ENCODE assay signal across 8 cellular contexts in genomic region chr7:129958643-129959479, GRCh38. TPM values are rescaled to one million over a fixed set of nuclear protein-coding genes. Genes with fewer than 3 reads are reported as not detected.
DNase-seq lines count a peak whose midpoint lies in the region; ATAC-seq, FAIRE-seq and TF ChIP-seq lines count a peak whose summit lies in the region.

No MANE protein-coding gene starts in this region.

- DNase-seq in NK-92 treated with Interleukin-12 subunit alpha and Interleukin-12 subunit beta, amount 100 ng/mL, for 24 hours (lab: John Stamatoyannopoulos, UW), result peak; percentile 7
- DNase-seq in NK-92 (lab: John Stamatoyannopoulos, UW; ENCODE audit: unreplicated experiment) (no peak), adrenal gland (peak; percentile 61 to 93 (median 92)), keratinocyte (ENCODE audit: low read depth, low spot score) (peak; percentile 93), upper lobe of left lung (peak in 1 of 2 donors; percentile 80), ecto neural progenitor cell (ENCODE audit: low spot score) (no peak)
- DNase-seq in stimulated activated CD8-positive, alpha-beta memory T cell treated with anti-CD3 and anti-CD28 coated beads, Interleukin-4, amount 100 ng/mL, for 48 hours, result no peak

- no peaks in the 10 kb centered on the region for H3K79me2 ChIP-seq in keratinocyte (ENCODE audit: control insufficient read depth, insufficient read depth, low read length)

- peak; percentile 83 for FAIRE-seq in keratinocyte (lab: Jason Lieb, UNC)

- H3K36me3 ChIP-seq in adrenal gland (replicated peaks in 1 of 2) (no peaks in the 10 kb centered on the region), keratinocyte (ENCODE audit: control insufficient read depth in 2 of 2, extremely low read depth in 1 of 2, insufficient read depth in 2 of 2, low read length in 2 of 2) (no peaks in the 10 kb centered on the region), upper lobe of left lung (no peaks in the 10 kb centered on the region)

- H3K4me2 ChIP-seq in keratinocyte (ENCODE audit: control insufficient read depth, extremely low read depth, insufficient read depth, low read depth, low read length), result peak overlapping the region; percentile 86

- H3K4me1 ChIP-seq in adrenal gland (replicated peaks in 1 of 2), result peaks cover 6 to 8% of the 10 kb centered on the region in 2 donors
- H3K4me1 ChIP-seq in keratinocyte (ENCODE audit: control insufficient read depth, extremely low read depth, insufficient read depth, low read length), result peaks cover 34% of the 10 kb centered on the region
- H3K4me1 ChIP-seq in upper lobe of left lung, result peaks cover 12 to 15% (median 12%) of the 10 kb centered on the region in 4 donors

- H4K20me1 ChIP-seq in keratinocyte (ENCODE audit: control insufficient read depth, extremely low read depth, insufficient read depth, low read length), result no peaks in the 10 kb centered on the region

- H3K27me3 ChIP-seq in adrenal gland, result no peaks in the 10 kb centered on the region
- H3K27me3 ChIP-seq in keratinocyte (ENCODE audit: control insufficient read depth, extremely low read depth, insufficient read depth, low read length), result no peaks in the 10 kb centered on the region
- H3K27me3 ChIP-seq in upper lobe of left lung, result no peaks in the 10 kb centered on the region

- 35 to 53% (median 38%) methylated on average over 5 to 9 of the region's 9 CpGs for WGBS in adrenal gland, 4 donors
- 42 to 53% methylated on average over 6 to 9 of the region's 9 CpGs for WGBS in upper lobe of left lung, 2 donors

- H2AFZ ChIP-seq in keratinocyte (ENCODE audit: control insufficient read depth, low read length), result peak overlapping the region; percentile 20

- dilution Hi-C loops in keratinocyte (cut with MboI; ENCODE audit: extremely low pct_ligation_motif_present, low sequenced_read_pairs), result no loop called here

- TF ChIP-seq POLR2A in adrenal gland (IDR thresholded peaks at IDR 0.05) (no peak), upper lobe of left lung (IDR thresholded peaks at IDR 0.05) (no peak)

- TF ChIP-seq EP300 in upper lobe of left lung (IDR thresholded peaks at IDR 0.05), result peak in 2 of 4 donors; percentile 91 to 97

- H3K9me1 ChIP-seq in keratinocyte (ENCODE audit: control insufficient read depth, extremely low read depth, insufficient read depth, low read length), result no peaks in the 10 kb centered on the region

- ATAC-seq in upper lobe of left lung (ENCODE audit: low FRiP score in 2 of 2) (peak; percentile 75 to 80), HG03571 (IDR thresholded peaks at IDR 0.05; ENCODE audit: unreplicated experiment) (no peak)

- peak overlapping the region; percentile 83 for H3K9ac ChIP-seq in keratinocyte (ENCODE audit: control insufficient read depth, extremely low read depth, insufficient read depth, low read length)

- H3K4me3 ChIP-seq in adrenal gland (no peak overlapping the region), keratinocyte (ENCODE audit: control insufficient read depth in 2 of 3, extremely low read depth in 1 of 3, insufficient read depth in 2 of 3, low read depth in 1 of 3, low read length in 3 of 3) (peak overlapping the region in 2 of 3 experiments; percentile 26 to 49), upper lobe of left lung (no peak overlapping the region)

- H3K9me3 ChIP-seq in adrenal gland (replicated peaks in 1 of 3) (no peaks in the 10 kb centered on the region), keratinocyte (ENCODE audit: control insufficient read depth, low read depth, low read length) (no peaks in the 10 kb centered on the region), upper lobe of left lung (no peaks in the 10 kb centered on the region)

- H3K27ac ChIP-seq in adrenal gland (peak overlapping the region in 4 of 5 donors; percentile 45 to 81 (median 67)), keratinocyte (ENCODE audit: control insufficient read depth, insufficient read depth, low read length) (peak overlapping the region; percentile 97), upper lobe of left lung (peak overlapping the region; percentile 45 to 85 (median 71))

- TF ChIP-seq CTCF in adrenal gland (IDR thresholded peaks at IDR 0.05) (no peak), keratinocyte (optimal IDR thresholded peaks at IDR 0.05 in 1 of 3, IDR thresholded peaks at IDR 0.05 in 1 of 3, conservative IDR thresholded peaks at IDR 0.05 in 1 of 3; ENCODE audit: extremely low read depth in 1 of 3, insufficient read depth in 2 of 3, low read length in 3 of 3) (peak in 1 of 3 experiments; percentile 30), upper lobe of left lung (IDR thresholded peaks at IDR 0.05) (no peak)

- intact Hi-C loops in adrenal gland (cut with DNase I), result loop anchor here in 1 of 2 donors (10.0 kb wide), 1 partner anchor 124 kb away; no protein-coding TSS in a partner anchor

RNA-seq across cellular contexts. Expression of gene UBE2H, which starts 6.1 kb away (rescaled TPM):
- total RNA-seq in adrenal gland (100 to 1,000 TPM in 7 of 8 donors, 10 to 100 TPM in 1; 94.0 to 392 (median 187) TPM), upper lobe of left lung (100 to 1,000 TPM in 1 of 6 donors, 10 to 100 TPM in 5; 60.5 to 138 (median 65.4) TPM)
- polyA plus RNA-seq in adrenal gland (100 to 1,000 TPM in 1 of 3 donors, 10 to 100 TPM in 2; 48.3 to 140 (median 52.1) TPM), keratinocyte (83.7 to 130 TPM (median 100 TPM) in 3 replicates)
- 217 TPM for polyA plus RNA-seq in keratinocyte (2011; ENCODE audit: low read depth)
- 112 and 283 TPM in 2 replicates for polyA plus RNA-seq in keratinocyte (2011; cell fraction: cytosol; rRNA removed)
- polyA plus RNA-seq in keratinocyte (2011; cell fraction: nucleus; rRNA removed), result 208 and 215 TPM in 2 replicates
- 66.1 and 86.4 TPM in 2 replicates for polyA plus RNA-seq in keratinocyte (2012; ENCODE audit: low replicate concordance)
- 46.9 to 97.5 TPM (median 79.6 TPM) in 3 replicates for polyA minus RNA-seq in keratinocyte
- polyA minus RNA-seq in keratinocyte (2011; cell fraction: cytosol; rRNA and poly(A)+ RNA removed), result 57.2 TPM
- polyA minus RNA-seq in keratinocyte (2011; cell fraction: nucleus; rRNA and poly(A)+ RNA removed), result 60.1 and 145 TPM in 2 replicates

Comparison
In these comparisons a context has a peak if more than half of its experiments do, and no peak if none do; other contexts are left out.
1. DNase-seq: peak in NK-92 treated with Interleukin-12 subunit alpha and Interleukin-12 subunit beta, amount 100 ng/mL, for 24 hours (single experiment), adrenal gland (7 of 7) and keratinocyte (single experiment); none in NK-92 (single experiment), stimulated activated CD8-positive, alpha-beta memory T cell treated with anti-CD3 and anti-CD28 coated beads, Interleukin-4, amount 100 ng/mL, for 48 hours (single experiment) and ecto neural progenitor cell (single experiment).
2. H3K4me3 ChIP-seq: peak in keratinocyte (2 of 3); none in adrenal gland (0 of 4) and upper lobe of left lung (0 of 4).
3. Peak in every context shown above with its lines, with median percentiles within 50 percentile points of each other: H3K27ac ChIP-seq.